ENCODE assay signal across 1 cellular context in genomic region chr1:6209661-6210605, GRCh38.
TF ChIP-seq lines count a peak whose summit lies in the region.

No MANE protein-coding gene starts in this region.

TF ChIP-seq in endothelial cell of umbilical vein, 7 proteins besides CTCF, POLR2A, EP300 and RAD21:
- TF ChIP-seq JUN (IDR thresholded peaks at IDR 0.05; ENCODE audit: borderline replicate concordance, insufficient read depth, insufficient read length, low read depth) (no peak), POLR2AphosphoS5 (IDR thresholded peaks at IDR 0.05; ENCODE audit: insufficient read depth, low read depth, low read length) (no peak)
